8 cellular contexts compared by ENCODE assay signal in genomic region chr21:31732538-31732864, GRCh38. TPM values are rescaled to one million over a fixed set of nuclear protein-coding genes. Genes with fewer than 3 reads are reported as not detected.
DNase-seq lines count a peak whose midpoint lies in the region; ATAC-seq and TF ChIP-seq lines count a peak whose summit lies in the region.

No MANE protein-coding gene starts in this region.

- DNase-seq in breast epithelium (ENCODE audit: low spot score in 2 of 2) (no peak), MCF 10A (ENCODE audit: unreplicated experiment) (no peak), brain microvascular endothelial cell (peak; percentile 39), lower leg skin (ENCODE audit: low spot score in 2 of 2) (peak in 1 of 2 donors; percentile 34), transverse colon (no peak), epidermal melanocyte (ENCODE audit: insufficient read length, low spot score) (no peak)

- no peaks in the 10 kb centered on the region for H3K4me1 Mint-ChIP-seq in MCF 10A (ENCODE audit: insufficient read depth, unreplicated experiment)

- H3K27me3 ChIP-seq in breast epithelium, result no peaks in the 10 kb centered on the region
- no peaks in the 10 kb centered on the region for H3K27me3 ChIP-seq in brain microvascular endothelial cell (replicated peaks)
- no peaks in the 10 kb centered on the region for H3K27me3 ChIP-seq in transverse colon

- POLR2A ChIA-PET in MCF 10A (lab: Yijun Ruan, JAX), result interaction anchor here (0.6 to 1.2 kb wide), 8 partner anchors 12 to 995 kb away, joined by 3 to 5 read pairs (median 3); partner anchors contain the start of genes CFAP298 and MIS18A

- CTCF ChIA-PET in MCF 10A (lab: Yijun Ruan, JAX), result no interaction called here

- H3K36me3 Mint-ChIP-seq in MCF 10A (ENCODE audit: insufficient read depth, unreplicated experiment), result no peaks in the 10 kb centered on the region

- TF ChIP-seq POLR2A in breast epithelium (IDR thresholded peaks at IDR 0.05) (no peak), lower leg skin (IDR thresholded peaks at IDR 0.05) (no peak), transverse colon (IDR thresholded peaks at IDR 0.05) (no peak)

- TF ChIP-seq CTCF in breast epithelium (IDR thresholded peaks at IDR 0.05), result no peak
- no peak for TF ChIP-seq CTCF in MCF 10A (IDR thresholded peaks at IDR 0.05; ENCODE audit: unreplicated experiment)
- no peak for TF ChIP-seq CTCF in brain microvascular endothelial cell (IDR thresholded peaks at IDR 0.05; ENCODE audit: low read depth, low read length, missing control alignments)
- no peak for TF ChIP-seq CTCF in lower leg skin (IDR thresholded peaks at IDR 0.05)
- no peak for TF ChIP-seq CTCF in transverse colon (IDR thresholded peaks at IDR 0.05)

- no peak overlapping the region for H3K4me3 Mint-ChIP-seq in MCF 10A (ENCODE audit: unreplicated experiment)

- H3K27me3 Mint-ChIP-seq in MCF 10A (ENCODE audit: insufficient read depth, unreplicated experiment), result no peaks in the 10 kb centered on the region

- no peaks in the 10 kb centered on the region for H3K9me3 ChIP-seq in breast epithelium
- no peaks in the 10 kb centered on the region for H3K9me3 ChIP-seq in transverse colon

- H3K36me3 ChIP-seq in breast epithelium, result no peaks in the 10 kb centered on the region
- H3K36me3 ChIP-seq in brain microvascular endothelial cell (replicated peaks), result no peaks in the 10 kb centered on the region
- H3K36me3 ChIP-seq in transverse colon, result no peaks in the 10 kb centered on the region

- in situ Hi-C loops in brain microvascular endothelial cell (cut with HindIII; ENCODE audit: low pct_ligation_motif_present, low sequenced_read_pairs) (no loop called here), transverse colon (cut with MboI; ENCODE audit: low pct_ligation_motif_present in 1 of 4, low pct_unique_long_range_greater_than_20kb in 1 of 4, low sequenced_read_pairs in 3 of 4) (no loop called here)

- H3K4me3 ChIP-seq in breast epithelium, result peak overlapping the region; percentile 97 to 99 (median 98)
- peak overlapping the region; percentile 61 for H3K4me3 ChIP-seq in brain microvascular endothelial cell (ENCODE audit: low read depth, low read length)
- H3K4me3 ChIP-seq in lower leg skin (ENCODE audit: low read depth, poor library complexity, severe bottlenecking), result peak overlapping the region; percentile 51
- H3K4me3 ChIP-seq in transverse colon, result peak overlapping the region; percentile 48 to 96 (median 90)

- ATAC-seq in GM18868 (IDR thresholded peaks at IDR 0.05; ENCODE audit: unreplicated experiment), result no peak
- no peak for ATAC-seq in GM18519 (IDR thresholded peaks at IDR 0.05; ENCODE audit: low FRiP score, unreplicated experiment)

- no peak for TF ChIP-seq EP300 in transverse colon (IDR thresholded peaks at IDR 0.05; ENCODE audit: low read depth)

- H3K27ac ChIP-seq in breast epithelium (peak overlapping the region; percentile 96), brain microvascular endothelial cell (peak overlapping the region; percentile 64), transverse colon (peak overlapping the region; percentile 92 to 99 (median 94))

- no peaks in the 10 kb centered on the region for H3K9me3 Mint-ChIP-seq in MCF 10A (ENCODE audit: unreplicated experiment)

- WGBS in lower leg skin, 2 donors, result 0% methylated on average over 12 of the region's 12 CpGs
- 0 to 1% methylated on average over 1 to 12 of the region's 12 CpGs for WGBS in transverse colon (ENCODE audit: low coverage in 1 of 2), 2 donors

- H3K4me1 ChIP-seq in breast epithelium (peaks cover 6 to 19% of the 10 kb centered on the region in 2 donors), transverse colon (peaks cover 19 to 45% (median 34%) of the 10 kb centered on the region in 4 donors)

- H3K27ac Mint-ChIP-seq in MCF 10A (ENCODE audit: low read depth, unreplicated experiment), result no peak overlapping the region

- intact Hi-C loops in breast epithelium (cut with DNase I; ENCODE audit: low total_unique reads) (no loop called here), MCF 10A (cut with micrococcal nuclease) (loop anchor here (5.0 kb wide), 1 partner anchor 75 kb away; the partner anchor contains the start of gene SOD1), lower leg skin (cut with DNase I; ENCODE audit: low total_unique reads) (no loop called here), transverse colon (cut with DNase I; ENCODE audit: low total_unique reads) (no loop called here)

- no TSS peak for BruUV-seq in MCF 10A (replicated peaks; lab: Mats Ljungman, UMichigan)

RNA-seq across cellular contexts. Expression of gene SCAF4, which starts 0.6 kb away (rescaled TPM):
- total RNA-seq in breast epithelium, result 10 to 100 TPM; 17.4 to 22.8 (median 18.4) TPM
- total RNA-seq in MCF 10A (2022), result 38.2 and 41.9 TPM in 2 replicates
- total RNA-seq in lower leg skin, result 10 to 100 TPM; 11.8 to 30.8 (median 16.5) TPM
- 10 to 100 TPM; 23.2 to 31.0 (median 26.8) TPM for total RNA-seq in transverse colon
